ENCODE assay signal across 16 cellular contexts in the genomic region with DNA sequence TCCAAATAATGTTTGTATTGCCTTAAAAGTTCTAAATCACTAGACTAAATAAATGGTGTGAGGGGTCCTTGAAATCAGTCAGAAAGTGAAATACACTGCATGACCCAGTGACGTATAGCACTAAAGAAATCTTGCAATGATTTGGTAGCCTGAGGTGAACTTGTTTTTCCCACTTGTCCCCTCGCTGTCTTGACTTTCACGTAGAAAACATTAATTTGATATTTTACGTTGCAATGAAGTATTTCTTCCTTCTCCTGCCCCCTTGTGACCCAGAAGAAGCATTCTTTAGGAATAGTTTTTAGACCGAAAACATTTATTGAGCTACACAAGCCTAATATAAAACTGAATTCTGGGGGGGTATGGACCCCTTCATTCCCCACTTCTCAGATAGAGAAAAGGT. TPM values are rescaled to one million over a fixed set of nuclear protein-coding genes. Genes with fewer than 3 reads are reported as not detected.
DNase-seq lines count a peak whose midpoint lies in the region; ATAC-seq, FAIRE-seq and TF ChIP-seq lines count a peak whose summit lies in the region.
"Had no signal": no experiment of that assay in that cellular context is flagged by ENCODE, and none has a peak within 500 bp of the region (broad histone marks: within the 10 kb centered on the region; RNA-seq: fewer than 3 reads in every experiment).

No MANE protein-coding gene starts in this region.

- H3K9me3 Mint-ChIP-seq in activated T-helper 1 cell treated with anti-CD3 and anti-CD28 coated beads, Interleukin-12 subunit alpha, Interleukin-12 subunit beta, Interleukin-2, Interleukin-4 antibody, amounts not matched to agents 30 ng/mL and 10 ng/mL and 1 ng/mL, durations not matched to agents 14 hours and 24 hours and 36 hours = no peaks in the 10 kb centered on the region
- H3K9me3 Mint-ChIP-seq: activated CD4-positive, alpha-beta memory T cell treated with anti-CD3 and anti-CD28 coated beads, Interleukin-2, amount 10 ng/mL, durations not matched to agents 7 days and 5 days; memory B cell had no signal

- dilution Hi-C loops in endothelial cell of umbilical vein (cut with MboI; ENCODE audit: extremely low pct_ligation_motif_present, low sequenced_read_pairs) = no loop called here

- H3K4me1 ChIP-seq in OCI-LY1 (ENCODE audit: insufficient read depth, low read length, severe bottlenecking) (peaks cover 11% of the 10 kb centered on the region), endothelial cell of umbilical vein (ENCODE audit: control insufficient read depth, extremely low read depth, insufficient read depth, low read length) (no peaks in the 10 kb centered on the region)

- no peaks in the 10 kb centered on the region for H3K9me2 ChIP-seq in OCI-LY1 (ENCODE audit: low read depth, low read length)

- H3K4me1 Mint-ChIP-seq in activated T-helper 1 cell treated with anti-CD3 and anti-CD28 coated beads, Interleukin-12 subunit alpha, Interleukin-12 subunit beta, Interleukin-2, Interleukin-4 antibody, amounts not matched to agents 30 ng/mL and 10 ng/mL and 1 ng/mL, durations not matched to agents 14 hours and 24 hours and 36 hours (ENCODE audit: low read depth) = no peaks in the 10 kb centered on the region
- H3K4me1 Mint-ChIP-seq: activated CD4-positive, alpha-beta memory T cell treated with anti-CD3 and anti-CD28 coated beads, Interleukin-2, amount 10 ng/mL, durations not matched to agents 7 days and 5 days; memory B cell had no signal

- H4K20me1 ChIP-seq in OCI-LY1 (ENCODE audit: insufficient read depth, low read length) = no peaks in the 10 kb centered on the region
- no peaks in the 10 kb centered on the region for H4K20me1 ChIP-seq in endothelial cell of umbilical vein (replicated peaks; ENCODE audit: control insufficient read depth, extremely low read depth, insufficient read depth, low read length)

- H3K9me1 ChIP-seq in endothelial cell of umbilical vein (replicated peaks; ENCODE audit: control insufficient read depth, extremely low read depth, insufficient read depth, low read length) = no peaks in the 10 kb centered on the region

- no peak overlapping the region for H3K4me3 ChIP-seq in OCI-LY1 (ENCODE audit: low read depth, low read length, poor library complexity, severe bottlenecking)
- H3K4me3 ChIP-seq in endothelial cell of umbilical vein (replicated peaks in 1 of 3; ENCODE audit: insufficient read depth in 1 of 3, low read depth in 1 of 3, low read length in 3 of 3) = no peak overlapping the region

- POLR2A ChIA-PET in endothelial cell of umbilical vein (lab: Charles Lee) = no interaction called here

- peak overlapping the region; percentile 54; the same call in 1 of the 2 replicates for H2AFZ ChIP-seq in OCI-LY1 (ENCODE audit: low read length)
- no peak overlapping the region for H2AFZ ChIP-seq in endothelial cell of umbilical vein (ENCODE audit: low read depth, low read length)

- H3K4me3 Mint-ChIP-seq in activated T-helper 1 cell treated with anti-CD3 and anti-CD28 coated beads, Interleukin-12 subunit alpha, Interleukin-12 subunit beta, Interleukin-2, Interleukin-4 antibody, amounts not matched to agents 30 ng/mL and 10 ng/mL and 1 ng/mL, durations not matched to agents 14 hours and 24 hours and 36 hours = no peak overlapping the region
- H3K4me3 Mint-ChIP-seq: activated CD4-positive, alpha-beta memory T cell treated with anti-CD3 and anti-CD28 coated beads, Interleukin-2, amount 10 ng/mL, durations not matched to agents 7 days and 5 days; memory B cell had no signal

- H3K27me3 Mint-ChIP-seq in activated T-helper 1 cell treated with anti-CD3 and anti-CD28 coated beads, Interleukin-12 subunit alpha, Interleukin-12 subunit beta, Interleukin-2, Interleukin-4 antibody, amounts not matched to agents 30 ng/mL and 10 ng/mL and 1 ng/mL, durations not matched to agents 14 hours and 24 hours and 36 hours (ENCODE audit: insufficient read depth) = peaks cover 8% of the 10 kb centered on the region
- H3K27me3 Mint-ChIP-seq: memory B cell had no signal

- no peak overlapping the region for H3K27ac Mint-ChIP-seq in activated T-helper 1 cell treated with anti-CD3 and anti-CD28 coated beads, Interleukin-12 subunit alpha, Interleukin-12 subunit beta, Interleukin-2, Interleukin-4 antibody, amounts not matched to agents 30 ng/mL and 10 ng/mL and 1 ng/mL, durations not matched to agents 14 hours and 24 hours and 36 hours
- H3K27ac Mint-ChIP-seq: activated CD4-positive, alpha-beta memory T cell treated with anti-CD3 and anti-CD28 coated beads, Interleukin-2, amount 10 ng/mL, durations not matched to agents 7 days and 5 days; memory B cell had no signal

- ATAC-seq in omental fat pad (ENCODE audit: low FRiP score) = peak; percentile 71
- no peak for ATAC-seq in GM19035 (IDR thresholded peaks at IDR 0.05; ENCODE audit: unreplicated experiment)
- ATAC-seq in GM18873 (IDR thresholded peaks at IDR 0.05; ENCODE audit: low FRiP score, unreplicated experiment) = no peak

- H3K27me3 ChIP-seq in OCI-LY1 (ENCODE audit: insufficient read depth, low read length) = no peaks in the 10 kb centered on the region
- H3K27me3 ChIP-seq in endothelial cell of umbilical vein (ENCODE audit: control insufficient read depth in 2 of 2, insufficient read depth in 2 of 2, low read length in 2 of 2) = no peaks in the 10 kb centered on the region

- BruUV-seq in endothelial cell of umbilical vein (replicated peaks; lab: Mats Ljungman, UMichigan) = no TSS peak

- H3K9me3 ChIP-seq in OCI-LY1 (ENCODE audit: low read length) = no peaks in the 10 kb centered on the region
- H3K9me3 ChIP-seq in endothelial cell of umbilical vein (replicated peaks; ENCODE audit: control insufficient read depth, insufficient read depth, low read length) = no peaks in the 10 kb centered on the region

- TF ChIP-seq CTCF in OCI-LY1 (IDR thresholded peaks at IDR 0.05; ENCODE audit: low read length) = peak; percentile 43; the same call in 1 of the 2 replicates
- no peak for TF ChIP-seq CTCF in endothelial cell of umbilical vein (IDR thresholded peaks at IDR 0.05; ENCODE audit: extremely low read depth in 1 of 2, insufficient read depth in 1 of 2, low read depth in 1 of 2, low read length in 2 of 2)
- TF ChIP-seq CTCF in omental fat pad (IDR thresholded peaks at IDR 0.05) = no peak

- no peak for FAIRE-seq in endothelial cell of umbilical vein (lab: Jason Lieb, UNC)

- H3K36me3 ChIP-seq in OCI-LY1 (ENCODE audit: insufficient read depth, low read length) (no peaks in the 10 kb centered on the region), endothelial cell of umbilical vein (ENCODE audit: control insufficient read depth in 2 of 2, extremely low read depth in 1 of 2, insufficient read depth in 2 of 2, low read length in 2 of 2) (no peaks in the 10 kb centered on the region)

- H3F3A ChIP-seq in OCI-LY1 (ENCODE audit: insufficient read depth, low read length) = no peaks in the 10 kb centered on the region

- no peaks in the 10 kb centered on the region for H3K79me2 ChIP-seq in OCI-LY1 (ENCODE audit: insufficient read depth, low read length)
- no peaks in the 10 kb centered on the region for H3K79me2 ChIP-seq in endothelial cell of umbilical vein (ENCODE audit: control insufficient read depth, insufficient read depth, low read length)

- peak; percentile 16 for DNase-seq in EH (ENCODE audit: low read depth)
- DNase-seq in endothelial cell of umbilical vein (ENCODE audit: low read depth, low spot score) = peak; percentile 38
- no peak for DNase-seq in omental fat pad (ENCODE audit: low spot score)
- DNase-seq in activated T-helper 1 cell treated with anti-CD3 and anti-CD28 coated beads, Interleukin-12 subunit alpha, Interleukin-12 subunit beta, Interleukin-2, Interleukin-4 antibody, amounts not matched to agents 30 ng/mL and 10 ng/mL and 1 ng/mL, durations not matched to agents 14 hours and 24 hours and 36 hours (ENCODE audit: low spot score) = no peak
- DNase-seq in DMS 273 treated with DMSO at 0.1 percent for 48 hours (lab: John Stamatoyannopoulos, UW) = no peak
- DNase-seq: activated CD4-positive, alpha-beta memory T cell treated with anti-CD3 and anti-CD28 coated beads, Interleukin-2, amount 10 ng/mL, durations not matched to agents 7 days and 5 days; activated naive CD4-positive, alpha-beta T cell treated with Interleukin-2 at 50 U/mL for 16 hours; cortex of kidney; H7; NCI-H2081; substantia nigra had no signal

- H3K9ac ChIP-seq in OCI-LY1 (ENCODE audit: low read length) = no peak overlapping the region
- H3K9ac ChIP-seq in endothelial cell of umbilical vein (replicated peaks; ENCODE audit: extremely low read depth, insufficient read depth, low read length) = no peak overlapping the region

- intact Hi-C loops in endothelial cell of umbilical vein (cut with micrococcal nuclease) = no loop called here
- intact Hi-C loops in activated T-helper 1 cell treated with anti-CD3 and anti-CD28 coated beads, Interleukin-12 subunit alpha, Interleukin-12 subunit beta, Interleukin-2, Interleukin-4 antibody, amounts not matched to agents 30 ng/mL and 10 ng/mL and 1 ng/mL, durations not matched to agents 14 hours and 24 hours and 36 hours (cut with micrococcal nuclease) = no loop called here

- H3K4me2 ChIP-seq in OCI-LY1 (ENCODE audit: low read length) (peak overlapping the region; percentile 37), endothelial cell of umbilical vein (ENCODE audit: insufficient read depth, low read length) (no peak overlapping the region)

- CTCF ChIA-PET in endothelial cell of umbilical vein (lab: Charles Lee) = interaction anchor here (0.6 to 1.8 kb wide), 10 partner anchors 9 to 651 kb away, joined by 3 to 8 read pairs (median 3); no protein-coding TSS in a partner anchor

- no peak for TF ChIP-seq POLR2A in endothelial cell of umbilical vein (IDR thresholded peaks at IDR 0.05; ENCODE audit: low read depth, low read length)

- no peaks in the 10 kb centered on the region for H3K36me3 Mint-ChIP-seq in activated T-helper 1 cell treated with anti-CD3 and anti-CD28 coated beads, Interleukin-12 subunit alpha, Interleukin-12 subunit beta, Interleukin-2, Interleukin-4 antibody, amounts not matched to agents 30 ng/mL and 10 ng/mL and 1 ng/mL, durations not matched to agents 14 hours and 24 hours and 36 hours (ENCODE audit: low read depth)
- H3K36me3 Mint-ChIP-seq: memory B cell had no signal

- H3K27ac ChIP-seq in OCI-LY1 (ENCODE audit: low read depth, low read length, poor library complexity, severe bottlenecking) (no peak overlapping the region), endothelial cell of umbilical vein (ENCODE audit: insufficient read depth, low read depth, low read length) (no peak overlapping the region)

RNA-seq across cellular contexts. Expression of a gene that starts 3.7 kb away (rescaled TPM):
- total RNA-seq in endothelial cell of umbilical vein (not detected in 2 replicates), omental fat pad (10 to 100 TPM in 2 of 4 donors, 1 to 10 TPM in 2; 7.9 to 70.9 (median 12.1) TPM)
- polyA plus RNA-seq in endothelial cell of umbilical vein = 0.01 and 0.02 TPM in 2 replicates
- 0.01 and 0.03 TPM in 2 replicates for polyA plus RNA-seq in endothelial cell of umbilical vein (2011; cell fraction: cytosol; rRNA removed)
- polyA plus RNA-seq in endothelial cell of umbilical vein (2011; cell fraction: nucleus; rRNA removed) = not detected in 2 replicates
- polyA plus RNA-seq in endothelial cell of umbilical vein (2012) = 0.03 TPM in 1 of 2 replicates, not detected in the other
- polyA minus RNA-seq in endothelial cell of umbilical vein = not detected in 2 replicates
- not detected for polyA minus RNA-seq in endothelial cell of umbilical vein (2011; cell fraction: cytosol; rRNA and poly(A)+ RNA removed)
- polyA minus RNA-seq in endothelial cell of umbilical vein (2011; cell fraction: nucleus; rRNA and poly(A)+ RNA removed) = not detected in 2 replicates
- not detected in 2 replicates for total RNA-seq in activated T-helper 1 cell treated with anti-CD3 and anti-CD28 coated beads, Interleukin-12 subunit alpha, Interleukin-12 subunit beta, Interleukin-2, Interleukin-4 antibody, amounts not matched to agents 30 ng/mL and 10 ng/mL and 1 ng/mL, durations not matched to agents 14 hours and 24 hours and 36 hours
- total RNA-seq: activated CD4-positive, alpha-beta memory T cell treated with anti-CD3 and anti-CD28 coated beads, Interleukin-2, amount 10 ng/mL, durations not matched to agents 7 days and 5 days; H7; renal cortical epithelial cell had no signal

RNA-seq across cellular contexts. Expression of a gene that starts 44.3 kb away (rescaled TPM):
- total RNA-seq in endothelial cell of umbilical vein (56.2 and 57.1 TPM in 2 replicates), omental fat pad (10 to 100 TPM; 18.5 to 38.1 (median 27.8) TPM)
- 11.5 and 12.9 TPM in 2 replicates for polyA plus RNA-seq in endothelial cell of umbilical vein
- polyA plus RNA-seq in endothelial cell of umbilical vein (2011; cell fraction: cytosol; rRNA removed) = 27.1 and 30.9 TPM in 2 replicates
- 42.4 and 47.1 TPM in 2 replicates for polyA plus RNA-seq in endothelial cell of umbilical vein (2011; cell fraction: nucleus; rRNA removed)
- 20.8 and 31.7 TPM in 2 replicates for polyA plus RNA-seq in endothelial cell of umbilical vein (2012)
- 46.9 and 49.5 TPM in 2 replicates for polyA minus RNA-seq in endothelial cell of umbilical vein
- polyA minus RNA-seq in endothelial cell of umbilical vein (2011; cell fraction: cytosol; rRNA and poly(A)+ RNA removed) = 48.4 TPM
- 26.1 and 38.1 TPM in 2 replicates for polyA minus RNA-seq in endothelial cell of umbilical vein (2011; cell fraction: nucleus; rRNA and poly(A)+ RNA removed)
- total RNA-seq in activated T-helper 1 cell treated with anti-CD3 and anti-CD28 coated beads, Interleukin-12 subunit alpha, Interleukin-12 subunit beta, Interleukin-2, Interleukin-4 antibody, amounts not matched to agents 30 ng/mL and 10 ng/mL and 1 ng/mL, durations not matched to agents 14 hours and 24 hours and 36 hours = 83.3 and 87.1 TPM in 2 replicates

RNA-seq across cellular contexts. Expression of a gene that starts 48.3 kb away (rescaled TPM):
- total RNA-seq in endothelial cell of umbilical vein (963 and 988 TPM in 2 replicates), omental fat pad (1,000 to 10,000 TPM; 2,923 to 4,543 (median 3,766) TPM)
- 547 and 1,186 TPM in 2 replicates for polyA plus RNA-seq in endothelial cell of umbilical vein
- polyA plus RNA-seq in endothelial cell of umbilical vein (2011; cell fraction: cytosol; rRNA removed) = 1,188 and 1,430 TPM in 2 replicates
- 316 and 532 TPM in 2 replicates for polyA plus RNA-seq in endothelial cell of umbilical vein (2011; cell fraction: nucleus; rRNA removed)
- polyA plus RNA-seq in endothelial cell of umbilical vein (2012) = 1,381 and 1,788 TPM in 2 replicates
- polyA minus RNA-seq in endothelial cell of umbilical vein = 69.0 and 71.6 TPM in 2 replicates
- polyA minus RNA-seq in endothelial cell of umbilical vein (2011; cell fraction: cytosol; rRNA and poly(A)+ RNA removed) = 525 TPM
- polyA minus RNA-seq in endothelial cell of umbilical vein (2011; cell fraction: nucleus; rRNA and poly(A)+ RNA removed) = 185 and 229 TPM in 2 replicates
- total RNA-seq in activated T-helper 1 cell treated with anti-CD3 and anti-CD28 coated beads, Interleukin-12 subunit alpha, Interleukin-12 subunit beta, Interleukin-2, Interleukin-4 antibody, amounts not matched to agents 30 ng/mL and 10 ng/mL and 1 ng/mL, durations not matched to agents 14 hours and 24 hours and 36 hours = 1,540 and 1,586 TPM in 2 replicates

RNA-seq across cellular contexts. Expression of a gene that starts 48.4 kb away (rescaled TPM):
- 9.7 and 11.3 TPM in 2 replicates for total RNA-seq in endothelial cell of umbilical vein
- polyA plus RNA-seq in endothelial cell of umbilical vein = 4.0 and 5.5 TPM in 2 replicates
- 8.1 and 8.9 TPM in 2 replicates for polyA plus RNA-seq in endothelial cell of umbilical vein (2011; cell fraction: cytosol; rRNA removed)
- polyA plus RNA-seq in endothelial cell of umbilical vein (2011; cell fraction: nucleus; rRNA removed) = 8.6 and 10.3 TPM in 2 replicates
- polyA plus RNA-seq in endothelial cell of umbilical vein (2012) = 6.0 and 12.3 TPM in 2 replicates
- 2.3 and 5.6 TPM in 2 replicates for polyA minus RNA-seq in endothelial cell of umbilical vein
- polyA minus RNA-seq in endothelial cell of umbilical vein (2011; cell fraction: cytosol; rRNA and poly(A)+ RNA removed) = 5.6 TPM
- polyA minus RNA-seq in endothelial cell of umbilical vein (2011; cell fraction: nucleus; rRNA and poly(A)+ RNA removed) = 4.5 and 7.2 TPM in 2 replicates
- total RNA-seq in omental fat pad = 10 to 100 TPM in 2 of 4 donors, 1 to 10 TPM in 2; 5.2 to 25.2 (median 10.4) TPM
- 28.6 and 29.7 TPM in 2 replicates for total RNA-seq in activated T-helper 1 cell treated with anti-CD3 and anti-CD28 coated beads, Interleukin-12 subunit alpha, Interleukin-12 subunit beta, Interleukin-2, Interleukin-4 antibody, amounts not matched to agents 30 ng/mL and 10 ng/mL and 1 ng/mL, durations not matched to agents 14 hours and 24 hours and 36 hours

Comparison
In these comparisons a context has a peak if more than half of its experiments do, and no peak if none do; other contexts are left out.
1. DNase-seq: peak in EH (single experiment) and endothelial cell of umbilical vein (single experiment); none in omental fat pad (single experiment), activated T-helper 1 cell treated with anti-CD3 and anti-CD28 coated beads, Interleukin-12 subunit alpha, Interleukin-12 subunit beta, Interleukin-2, Interleukin-4 antibody, amounts not matched to agents 30 ng/mL and 10 ng/mL and 1 ng/mL, durations not matched to agents 14 hours and 24 hours and 36 hours (single experiment) and DMS 273 treated with DMSO at 0.1 percent for 48 hours (single experiment).